16 cellular contexts compared by ENCODE assay signal in the genomic region with DNA sequence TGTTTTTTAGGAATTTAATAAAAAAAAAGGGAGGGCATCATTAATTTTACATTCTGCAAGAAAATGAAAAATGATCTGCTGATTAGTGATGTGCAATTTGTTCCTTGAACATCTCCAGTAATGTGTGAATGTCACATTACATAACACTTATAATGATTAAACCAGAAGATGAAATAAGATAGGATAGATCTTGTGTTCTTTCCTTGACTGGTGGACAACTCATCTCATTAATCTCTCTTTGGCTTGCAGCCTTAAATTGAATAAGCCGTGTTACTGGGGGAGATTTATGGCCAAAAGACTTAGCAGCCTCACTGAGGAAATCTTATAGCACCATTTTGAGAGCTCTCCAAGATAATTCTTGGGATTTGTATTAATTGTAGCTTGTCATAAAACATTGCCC.
"Had no signal": no experiment of that assay in that cellular context is flagged by ENCODE, and none has a peak within 500 bp of the region (broad histone marks: within the 10 kb centered on the region; RNA-seq: fewer than 3 reads in every experiment).

No MANE protein-coding gene starts in this region.

- H3K9me3 ChIP-seq: adrenal gland, colonic mucosa, ovary, sigmoid colon, upper lobe of left lung had no signal

- H3K27ac ChIP-seq: adrenal gland, colonic mucosa, foreskin keratinocyte, ovary, sigmoid colon, upper lobe of left lung had no signal

- H3K27ac Mint-ChIP-seq: activated CD4-positive, alpha-beta T cell treated with anti-CD3 and anti-CD28 coated beads, Interleukin-2, amount 10 ng/mL, durations not matched to agents 7 days and 5 days; activated T-helper 1 cell treated with anti-CD3 and anti-CD28 coated beads, Interleukin-12 subunit alpha, Interleukin-12 subunit beta, Interleukin-2, Interleukin-4 antibody, amounts not matched to agents 30 ng/mL and 10 ng/mL and 1 ng/mL, durations not matched to agents 14 hours and 24 hours and 36 hours; neural progenitor cell; stimulated activated naive CD8-positive, alpha-beta T cell treated with anti-CD3 and anti-CD28 coated beads, Interleukin-15, amount 100 ng/mL, for 72 hours; T-helper 2 cell treated with Interferon-gamma antibody and Interleukin-4, amounts not matched to agents 5 μg/mL and 100 μg/mL, for 36 hours had no signal

- H3K36me3 ChIP-seq: adrenal gland, colonic mucosa, neural progenitor cell, ovary, sigmoid colon, upper lobe of left lung had no signal

- H3K36me3 Mint-ChIP-seq: neural progenitor cell had no signal

- H3K9me3 Mint-ChIP-seq: activated T-helper 1 cell treated with anti-CD3 and anti-CD28 coated beads, Interleukin-12 subunit alpha, Interleukin-12 subunit beta, Interleukin-2, Interleukin-4 antibody, amounts not matched to agents 30 ng/mL and 10 ng/mL and 1 ng/mL, durations not matched to agents 14 hours and 24 hours and 36 hours; neural progenitor cell; stimulated activated naive CD8-positive, alpha-beta T cell treated with anti-CD3 and anti-CD28 coated beads, Interleukin-15, amount 100 ng/mL, for 72 hours; T-helper 2 cell treated with Interferon-gamma antibody and Interleukin-4, amounts not matched to agents 5 μg/mL and 100 μg/mL, for 36 hours had no signal

- DNase-seq: activated CD4-positive, alpha-beta T cell treated with anti-CD3 and anti-CD28 coated beads, Interleukin-2, amount 10 ng/mL, durations not matched to agents 7 days and 5 days; activated CD8-positive, alpha-beta memory T cell treated with anti-CD3 and anti-CD28 coated beads for 24 hours; adrenal gland; central memory CD4-positive, alpha-beta T cell; colonic mucosa; foreskin keratinocyte; left colon; ovary; sigmoid colon; stimulated activated CD4-positive, alpha-beta T cell treated with anti-CD3 and anti-CD28 coated beads, Interleukin-1b, Interleukin-23, amount 100 ng/mL, for 48 hours; stimulated activated naive CD8-positive, alpha-beta T cell treated with anti-CD3 and anti-CD28 coated beads, Interleukin-15, amount 100 ng/mL, for 72 hours had no signal

- H3K4me3 Mint-ChIP-seq: activated CD4-positive, alpha-beta T cell treated with anti-CD3 and anti-CD28 coated beads, Interleukin-2, amount 10 ng/mL, durations not matched to agents 7 days and 5 days; activated T-helper 1 cell treated with anti-CD3 and anti-CD28 coated beads, Interleukin-12 subunit alpha, Interleukin-12 subunit beta, Interleukin-2, Interleukin-4 antibody, amounts not matched to agents 30 ng/mL and 10 ng/mL and 1 ng/mL, durations not matched to agents 14 hours and 24 hours and 36 hours; neural progenitor cell; stimulated activated naive CD8-positive, alpha-beta T cell treated with anti-CD3 and anti-CD28 coated beads, Interleukin-15, amount 100 ng/mL, for 72 hours; T-helper 2 cell treated with Interferon-gamma antibody and Interleukin-4, amounts not matched to agents 5 μg/mL and 100 μg/mL, for 36 hours had no signal

- H2AFZ ChIP-seq: neural progenitor cell had no signal

- H3K4me2 ChIP-seq: neural progenitor cell had no signal

- H3K4me3 ChIP-seq: adrenal gland, colonic mucosa, lung, neural progenitor cell, ovary, sigmoid colon, upper lobe of left lung had no signal

- H3K4me1 ChIP-seq: adrenal gland, colonic mucosa, foreskin keratinocyte, sigmoid colon, upper lobe of left lung had no signal

- H3K9ac ChIP-seq: neural progenitor cell had no signal

- ATAC-seq: foreskin keratinocyte; left colon; stimulated activated naive CD8-positive, alpha-beta T cell treated with anti-CD3 and anti-CD28 coated beads, Interleukin-15, amount 100 ng/mL, for 72 hours had no signal

- H3K27me3 Mint-ChIP-seq: activated CD4-positive, alpha-beta T cell treated with anti-CD3 and anti-CD28 coated beads, Interleukin-2, amount 10 ng/mL, durations not matched to agents 7 days and 5 days; stimulated activated naive CD8-positive, alpha-beta T cell treated with anti-CD3 and anti-CD28 coated beads, Interleukin-15, amount 100 ng/mL, for 72 hours had no signal

- H3K27me3 ChIP-seq: adrenal gland, colonic mucosa, foreskin keratinocyte, neural progenitor cell, ovary, sigmoid colon, upper lobe of left lung had no signal
